1 cellular context compared by ENCODE assay signal in the genomic region with DNA sequence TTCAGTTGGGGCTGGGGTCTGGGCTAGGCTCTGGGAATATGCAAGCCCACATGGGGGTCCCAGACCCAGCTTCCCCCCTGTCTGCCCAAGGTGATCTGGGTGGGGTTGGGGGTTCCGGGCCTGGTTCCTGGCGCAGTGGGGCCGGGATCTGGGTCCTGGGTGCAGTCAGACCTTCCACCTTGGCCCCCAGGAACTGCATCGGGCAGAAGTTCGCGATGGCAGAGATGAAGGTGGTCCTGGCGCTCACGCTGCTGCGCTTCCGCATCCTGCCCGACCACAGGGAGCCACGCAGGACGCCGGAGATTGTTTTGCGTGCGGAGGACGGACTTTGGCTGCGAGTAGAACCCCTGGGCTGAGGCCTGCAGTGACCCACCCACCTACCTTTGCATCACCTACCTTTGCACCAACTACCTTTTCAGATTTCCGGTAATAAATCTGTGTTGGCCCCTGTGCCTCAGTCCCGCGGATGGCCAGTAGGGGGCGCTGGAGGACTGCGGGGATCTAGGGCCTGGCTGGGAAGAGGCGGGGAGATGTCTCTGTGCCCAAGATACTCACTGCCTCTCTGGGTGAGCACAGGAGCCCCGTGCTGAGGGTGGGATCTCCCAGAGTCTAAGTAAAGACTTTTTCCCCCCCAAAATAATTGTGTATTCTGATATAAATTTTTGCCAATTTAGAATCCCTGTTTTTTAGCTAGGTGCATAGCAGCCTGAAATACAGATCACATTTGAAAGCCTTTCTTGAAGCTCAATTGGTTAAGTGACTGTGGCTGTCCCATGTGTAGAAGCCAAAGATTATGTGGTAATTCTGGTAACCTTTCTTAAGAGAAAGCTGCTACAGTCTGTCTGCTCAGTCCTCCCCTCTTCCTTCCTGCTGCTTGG.
TF ChIP-seq lines count a peak whose summit lies in the region.

No MANE protein-coding gene starts in this region.

TF ChIP-seq in GM23338, 12 proteins besides CTCF, POLR2A, EP300 and RAD21 (continued from another document):
- TF ChIP-seq, protein P1, sequence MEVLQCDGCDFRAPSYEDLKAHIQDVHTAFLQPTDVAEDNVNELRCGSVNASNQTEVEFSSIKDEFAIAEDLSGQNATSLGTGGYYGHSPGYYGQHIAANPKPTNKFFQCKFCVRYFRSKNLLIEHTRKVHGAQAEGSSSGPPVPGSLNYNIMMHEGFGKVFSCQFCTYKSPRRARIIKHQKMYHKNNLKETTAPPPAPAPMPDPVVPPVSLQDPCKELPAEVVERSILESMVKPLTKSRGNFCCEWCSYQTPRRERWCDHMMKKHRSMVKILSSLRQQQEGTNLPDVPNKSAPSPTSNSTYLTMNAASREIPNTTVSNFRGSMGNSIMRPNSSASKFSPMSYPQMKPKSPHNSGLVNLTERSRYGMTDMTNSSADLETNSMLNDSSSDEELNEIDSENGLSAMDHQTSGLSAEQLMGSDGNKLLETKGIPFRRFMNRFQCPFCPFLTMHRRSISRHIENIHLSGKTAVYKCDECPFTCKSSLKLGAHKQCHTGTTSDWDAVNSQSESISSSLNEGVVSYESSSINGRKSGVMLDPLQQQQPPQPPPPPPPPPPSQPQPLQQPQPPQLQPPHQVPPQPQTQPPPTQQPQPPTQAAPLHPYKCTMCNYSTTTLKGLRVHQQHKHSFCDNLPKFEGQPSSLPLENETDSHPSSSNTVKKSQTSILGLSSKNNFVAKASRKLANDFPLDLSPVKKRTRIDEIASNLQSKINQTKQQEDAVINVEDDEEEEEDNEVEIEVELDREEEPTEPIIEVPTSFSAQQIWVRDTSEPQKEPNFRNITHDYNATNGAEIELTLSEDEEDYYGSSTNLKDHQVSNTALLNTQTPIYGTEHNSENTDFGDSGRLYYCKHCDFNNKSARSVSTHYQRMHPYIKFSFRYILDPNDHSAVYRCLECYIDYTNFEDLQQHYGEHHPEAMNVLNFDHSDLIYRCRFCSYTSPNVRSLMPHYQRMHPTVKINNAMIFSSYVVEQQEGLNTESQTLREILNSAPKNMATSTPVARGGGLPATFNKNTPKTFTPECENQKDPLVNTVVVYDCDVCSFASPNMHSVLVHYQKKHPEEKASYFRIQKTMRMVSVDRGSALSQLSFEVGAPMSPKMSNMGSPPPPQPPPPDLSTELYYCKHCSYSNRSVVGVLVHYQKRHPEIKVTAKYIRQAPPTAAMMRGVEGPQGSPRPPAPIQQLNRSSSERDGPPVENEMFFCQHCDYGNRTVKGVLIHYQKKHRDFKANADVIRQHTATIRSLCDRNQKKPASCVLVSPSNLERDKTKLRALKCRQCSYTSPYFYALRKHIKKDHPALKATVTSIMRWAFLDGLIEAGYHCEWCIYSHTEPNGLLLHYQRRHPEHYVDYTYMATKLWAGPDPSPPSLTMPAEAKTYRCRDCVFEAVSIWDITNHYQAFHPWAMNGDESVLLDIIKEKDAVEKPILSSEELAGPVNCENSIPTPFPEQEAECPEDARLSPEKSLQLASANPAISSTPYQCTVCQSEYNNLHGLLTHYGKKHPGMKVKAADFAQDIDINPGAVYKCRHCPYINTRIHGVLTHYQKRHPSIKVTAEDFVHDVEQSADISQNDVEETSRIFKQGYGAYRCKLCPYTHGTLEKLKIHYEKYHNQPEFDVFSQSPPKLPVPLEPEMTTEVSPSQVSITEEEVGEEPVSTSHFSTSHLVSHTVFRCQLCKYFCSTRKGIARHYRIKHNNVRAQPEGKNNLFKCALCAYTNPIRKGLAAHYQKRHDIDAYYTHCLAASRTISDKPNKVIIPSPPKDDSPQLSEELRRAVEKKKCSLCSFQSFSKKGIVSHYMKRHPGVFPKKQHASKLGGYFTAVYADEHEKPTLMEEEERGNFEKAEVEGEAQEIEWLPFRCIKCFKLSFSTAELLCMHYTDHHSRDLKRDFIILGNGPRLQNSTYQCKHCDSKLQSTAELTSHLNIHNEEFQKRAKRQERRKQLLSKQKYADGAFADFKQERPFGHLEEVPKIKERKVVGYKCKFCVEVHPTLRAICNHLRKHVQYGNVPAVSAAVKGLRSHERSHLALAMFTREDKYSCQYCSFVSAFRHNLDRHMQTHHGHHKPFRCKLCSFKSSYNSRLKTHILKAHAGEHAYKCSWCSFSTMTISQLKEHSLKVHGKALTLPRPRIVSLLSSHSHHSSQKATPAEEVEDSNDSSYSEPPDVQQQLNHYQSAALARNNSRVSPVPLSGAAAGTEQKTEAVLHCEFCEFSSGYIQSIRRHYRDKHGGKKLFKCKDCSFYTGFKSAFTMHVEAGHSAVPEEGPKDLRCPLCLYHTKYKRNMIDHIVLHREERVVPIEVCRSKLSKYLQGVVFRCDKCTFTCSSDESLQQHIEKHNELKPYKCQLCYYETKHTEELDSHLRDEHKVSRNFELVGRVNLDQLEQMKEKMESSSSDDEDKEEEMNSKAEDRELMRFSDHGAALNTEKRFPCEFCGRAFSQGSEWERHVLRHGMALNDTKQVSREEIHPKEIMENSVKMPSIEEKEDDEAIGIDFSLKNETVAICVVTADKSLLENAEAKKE (CRISPR knock-in tag; IDR thresholded peaks at IDR 0.05) = no peak
- TF ChIP-seq, protein P2, sequence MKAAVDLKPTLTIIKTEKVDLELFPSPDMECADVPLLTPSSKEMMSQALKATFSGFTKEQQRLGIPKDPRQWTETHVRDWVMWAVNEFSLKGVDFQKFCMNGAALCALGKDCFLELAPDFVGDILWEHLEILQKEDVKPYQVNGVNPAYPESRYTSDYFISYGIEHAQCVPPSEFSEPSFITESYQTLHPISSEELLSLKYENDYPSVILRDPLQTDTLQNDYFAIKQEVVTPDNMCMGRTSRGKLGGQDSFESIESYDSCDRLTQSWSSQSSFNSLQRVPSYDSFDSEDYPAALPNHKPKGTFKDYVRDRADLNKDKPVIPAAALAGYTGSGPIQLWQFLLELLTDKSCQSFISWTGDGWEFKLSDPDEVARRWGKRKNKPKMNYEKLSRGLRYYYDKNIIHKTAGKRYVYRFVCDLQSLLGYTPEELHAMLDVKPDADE (IDR thresholded peaks at IDR 0.05) = no peak
- no peak for TF ChIP-seq EZH2 (IDR thresholded peaks at IDR 0.05; ENCODE audit: low read depth, unreplicated experiment)
- TF ChIP-seq CREB1 (CRISPR knock-in tag; IDR thresholded peaks at IDR 0.05; ENCODE audit: low read depth) = no peak
- no peak for TF ChIP-seq POLR2AphosphoS5 (IDR thresholded peaks at IDR 0.05; ENCODE audit: low read depth)
- no peak for TF ChIP-seq JUNB (IDR thresholded peaks at IDR 0.05; ENCODE audit: unreplicated experiment)
- TF ChIP-seq ZNF114 (CRISPR knock-in tag; IDR thresholded peaks at IDR 0.05) = no peak
- TF ChIP-seq STAT1 (IDR thresholded peaks at IDR 0.05; ENCODE audit: unreplicated experiment) = no peak
- no peak for TF ChIP-seq ZNF331 (CRISPR knock-in tag; IDR thresholded peaks at IDR 0.05; ENCODE audit: low read depth)
- TF ChIP-seq, protein P3, sequence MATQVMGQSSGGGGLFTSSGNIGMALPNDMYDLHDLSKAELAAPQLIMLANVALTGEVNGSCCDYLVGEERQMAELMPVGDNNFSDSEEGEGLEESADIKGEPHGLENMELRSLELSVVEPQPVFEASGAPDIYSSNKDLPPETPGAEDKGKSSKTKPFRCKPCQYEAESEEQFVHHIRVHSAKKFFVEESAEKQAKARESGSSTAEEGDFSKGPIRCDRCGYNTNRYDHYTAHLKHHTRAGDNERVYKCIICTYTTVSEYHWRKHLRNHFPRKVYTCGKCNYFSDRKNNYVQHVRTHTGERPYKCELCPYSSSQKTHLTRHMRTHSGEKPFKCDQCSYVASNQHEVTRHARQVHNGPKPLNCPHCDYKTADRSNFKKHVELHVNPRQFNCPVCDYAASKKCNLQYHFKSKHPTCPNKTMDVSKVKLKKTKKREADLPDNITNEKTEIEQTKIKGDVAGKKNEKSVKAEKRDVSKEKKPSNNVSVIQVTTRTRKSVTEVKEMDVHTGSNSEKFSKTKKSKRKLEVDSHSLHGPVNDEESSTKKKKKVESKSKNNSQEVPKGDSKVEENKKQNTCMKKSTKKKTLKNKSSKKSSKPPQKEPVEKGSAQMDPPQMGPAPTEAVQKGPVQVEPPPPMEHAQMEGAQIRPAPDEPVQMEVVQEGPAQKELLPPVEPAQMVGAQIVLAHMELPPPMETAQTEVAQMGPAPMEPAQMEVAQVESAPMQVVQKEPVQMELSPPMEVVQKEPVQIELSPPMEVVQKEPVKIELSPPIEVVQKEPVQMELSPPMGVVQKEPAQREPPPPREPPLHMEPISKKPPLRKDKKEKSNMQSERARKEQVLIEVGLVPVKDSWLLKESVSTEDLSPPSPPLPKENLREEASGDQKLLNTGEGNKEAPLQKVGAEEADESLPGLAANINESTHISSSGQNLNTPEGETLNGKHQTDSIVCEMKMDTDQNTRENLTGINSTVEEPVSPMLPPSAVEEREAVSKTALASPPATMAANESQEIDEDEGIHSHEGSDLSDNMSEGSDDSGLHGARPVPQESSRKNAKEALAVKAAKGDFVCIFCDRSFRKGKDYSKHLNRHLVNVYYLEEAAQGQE (IDR thresholded peaks at IDR 0.05; ENCODE audit: unreplicated experiment) = no peak
